In genomic region chr3:32276279-32276841, GRCh38 we compare ENCODE assay signal across 14 cellular contexts. TPM values are rescaled to one million over a fixed set of nuclear protein-coding genes. Genes with fewer than 3 reads are reported as not detected.
DNase-seq lines count a peak whose midpoint lies in the region; ATAC-seq and TF ChIP-seq lines count a peak whose summit lies in the region.
"Had no signal": no experiment of that assay in that cellular context is flagged by ENCODE, and none has a peak within 500 bp of the region (broad histone marks: within the 10 kb centered on the region; RNA-seq: fewer than 3 reads in every experiment).

No MANE protein-coding gene starts in this region.

- H3K27me3 ChIP-seq in skeletal muscle satellite cell (ENCODE audit: control insufficient read depth, insufficient read depth, low read length) = no peaks in the 10 kb centered on the region
- H3K27me3 ChIP-seq: gastroesophageal sphincter, neutrophil had no signal

- no peaks in the 10 kb centered on the region for H3K36me3 ChIP-seq in skeletal muscle satellite cell (ENCODE audit: insufficient read depth, low read length)
- H3K36me3 ChIP-seq: gastroesophageal sphincter, neutrophil had no signal

- no peak overlapping the region for H3K9ac ChIP-seq in skeletal muscle satellite cell (ENCODE audit: low read depth, low read length)

- no peak overlapping the region for H3K4me3 ChIP-seq in fibroblast of pulmonary artery (replicated peaks; ENCODE audit: low read depth, low read length)
- H3K4me3 ChIP-seq in skeletal muscle satellite cell (ENCODE audit: low read length) = no peak overlapping the region
- H3K4me3 ChIP-seq: A549, gastroesophageal sphincter had no signal

- no peaks in the 10 kb centered on the region for H3K9me3 ChIP-seq in skeletal muscle satellite cell (replicated peaks; ENCODE audit: low read length)
- H3K9me3 ChIP-seq: A549, gastroesophageal sphincter, neutrophil had no signal

- DNase-seq in NCI-H2029 (lab: John Stamatoyannopoulos, UW) (peak; percentile 24), NCI-H2029 treated with DMSO at 0.1 percent for 48 hours (lab: John Stamatoyannopoulos, UW) (no peak), T1000 (lab: John Stamatoyannopoulos, UW) (peak; percentile 19), fibroblast of pulmonary artery (ENCODE audit: low read depth) (peak; percentile 78), NCI-H1694 (lab: John Stamatoyannopoulos, UW) (no peak)
- DNase-seq: DND-41, kidney, OCI-M1 had no signal

- TF ChIP-seq CTCF in fibroblast of pulmonary artery (IDR thresholded peaks at IDR 0.05; ENCODE audit: low read length, missing control alignments) = no peak

- H3K4me1 ChIP-seq in skeletal muscle satellite cell (ENCODE audit: control insufficient read depth, insufficient read depth, low read length) = peaks cover 6% of the 10 kb centered on the region
- H3K4me1 ChIP-seq: gastroesophageal sphincter had no signal

- H3K4me2 ChIP-seq in skeletal muscle satellite cell (ENCODE audit: low read length) = peak overlapping the region; percentile 33
- H3K4me2 ChIP-seq: A549 had no signal

- ATAC-seq in HG02870 (IDR thresholded peaks at IDR 0.05; ENCODE audit: unreplicated experiment) (no peak), HG03469 (IDR thresholded peaks at IDR 0.05; ENCODE audit: unreplicated experiment) (no peak)
- ATAC-seq: A549, gastroesophageal sphincter had no signal

RNA-seq across cellular contexts. Expression of gene CMTM8, which starts 37.9 kb away (rescaled TPM):
- total RNA-seq in skeletal muscle satellite cell (2012; rRNA removed) = 0.87 and 1.3 TPM in 2 replicates

Comparison
In these comparisons a context has a peak if more than half of its experiments do, and no peak if none do; other contexts are left out.
1. DNase-seq: peak in NCI-H2029 (single experiment), T1000 (single experiment) and fibroblast of pulmonary artery (single experiment); none in NCI-H2029 treated with DMSO at 0.1 percent for 48 hours (single experiment) and NCI-H1694 (single experiment).